Comparison of ENCODE assay signal across 14 cellular contexts in the genomic region with DNA sequence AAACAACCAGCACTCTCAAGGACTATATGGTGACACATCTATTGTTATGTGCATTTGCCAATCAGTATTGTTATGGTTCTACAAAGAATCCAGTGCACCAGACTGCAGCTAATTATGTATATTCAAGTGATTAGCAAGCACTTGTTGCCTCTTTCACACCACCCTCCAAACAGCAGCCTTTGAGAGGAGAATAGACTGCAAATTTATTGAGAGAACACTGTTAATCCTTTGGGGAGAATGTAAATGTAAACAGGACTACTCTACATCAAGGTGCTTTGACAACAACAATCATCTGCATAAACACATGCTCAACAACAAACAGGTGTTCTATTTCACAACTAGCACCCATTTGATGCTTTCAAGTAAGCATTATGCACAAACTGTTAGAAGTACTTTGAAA.
DNase-seq lines count a peak whose midpoint lies in the region; ATAC-seq, FAIRE-seq and TF ChIP-seq lines count a peak whose summit lies in the region.
"Had no signal": no experiment of that assay in that cellular context is flagged by ENCODE, and none has a peak within 500 bp of the region (broad histone marks: within the 10 kb centered on the region; RNA-seq: fewer than 3 reads in every experiment).

No MANE protein-coding gene starts in this region.

- H3K9me3 Mint-ChIP-seq in natural killer cell treated with Interleukin-12 subunit alpha and Interleukin-12 subunit beta and Interleukin-15 and Interleukin-18, amount 100 ng/mL, for 72 hours, result no peaks in the 10 kb centered on the region
- no peaks in the 10 kb centered on the region for H3K9me3 Mint-ChIP-seq in activated CD8-positive, alpha-beta T cell treated with anti-CD3 and anti-CD28 coated beads for 36 hours

- no peak overlapping the region for H3K4me3 Mint-ChIP-seq in natural killer cell treated with Interleukin-12 subunit alpha and Interleukin-12 subunit beta and Interleukin-15 and Interleukin-18, amount 100 ng/mL, for 72 hours
- H3K4me3 Mint-ChIP-seq in activated CD8-positive, alpha-beta T cell treated with anti-CD3 and anti-CD28 coated beads for 36 hours, result no peak overlapping the region

- DNase-seq in H54 (ENCODE audit: insufficient read length, low spot score) (no peak), NCI-H1105 (lab: John Stamatoyannopoulos, UW) (peak; percentile 49), NCI-H748 (lab: John Stamatoyannopoulos, UW; ENCODE audit: unreplicated experiment) (peak; percentile 93), islet precursor cell (no peak), SIG-M5 (lab: John Stamatoyannopoulos, UW) (no peak)
- no peak for DNase-seq in natural killer cell treated with Interleukin-12 subunit alpha and Interleukin-12 subunit beta and Interleukin-15 and Interleukin-18, amount 100 ng/mL, for 72 hours (ENCODE audit: low spot score)
- no peak for DNase-seq in activated CD8-positive, alpha-beta T cell treated with anti-CD3 and anti-CD28 coated beads for 36 hours
- DNase-seq: activated effector memory CD4-positive, alpha-beta T cell treated with anti-CD3 and anti-CD28 coated beads, Interleukin-2, amount 50 U/mL, for 16 hours; amygdala; cerebellar nuclear complex; DMS 273 treated with DMSO at 0.1 percent for 48 hours; NCI-H187 treated with DMSO at 0.1 percent for 48 hours; SHP77; stimulated activated CD4-positive, alpha-beta T cell treated with anti-CD3 and anti-CD28 coated beads, Interleukin-4, amount 100 ng/mL, for 1 hour had no signal

- TF ChIP-seq POLR2A in H54 (IDR thresholded peaks at IDR 0.05; ENCODE audit: low read depth, low read length), result no peak

- POLR2A ChIA-PET in activated CD8-positive, alpha-beta T cell treated with anti-CD3 and anti-CD28 coated beads for 36 hours (lab: Charles Lee), result no interaction called here

- no peak for ATAC-seq in natural killer cell treated with Interleukin-12 subunit alpha and Interleukin-12 subunit beta and Interleukin-15 and Interleukin-18, amount 100 ng/mL, for 72 hours
- no peak for ATAC-seq in activated CD8-positive, alpha-beta T cell treated with anti-CD3 and anti-CD28 coated beads for 36 hours

- peak; percentile 77 for FAIRE-seq in H54 (lab: Jason Lieb, UNC)

- no peak for TF ChIP-seq CTCF in activated CD8-positive, alpha-beta T cell treated with anti-CD3 and anti-CD28 coated beads for 36 hours (IDR thresholded peaks at IDR 0.05)

- CTCF ChIA-PET in activated CD8-positive, alpha-beta T cell treated with anti-CD3 and anti-CD28 coated beads for 36 hours (lab: Charles Lee), result interaction anchor here (1.3 to 2.5 kb wide), 2 partner anchors 16 to 19 kb away, joined by 3 to 9 read pairs; no protein-coding TSS in a partner anchor

- intact Hi-C loops in activated CD8-positive, alpha-beta T cell treated with anti-CD3 and anti-CD28 coated beads for 36 hours (cut with micrococcal nuclease), result no loop called here

- no peaks in the 10 kb centered on the region for H3K27me3 Mint-ChIP-seq in natural killer cell treated with Interleukin-12 subunit alpha and Interleukin-12 subunit beta and Interleukin-15 and Interleukin-18, amount 100 ng/mL, for 72 hours
- H3K27me3 Mint-ChIP-seq in activated CD8-positive, alpha-beta T cell treated with anti-CD3 and anti-CD28 coated beads for 36 hours, result no peaks in the 10 kb centered on the region

- peak overlapping the region; percentile 65 to 81 for H3K27ac Mint-ChIP-seq in natural killer cell treated with Interleukin-12 subunit alpha and Interleukin-12 subunit beta and Interleukin-15 and Interleukin-18, amount 100 ng/mL, for 72 hours
- no peak overlapping the region for H3K27ac Mint-ChIP-seq in activated CD8-positive, alpha-beta T cell treated with anti-CD3 and anti-CD28 coated beads for 36 hours

- H3K36me3 Mint-ChIP-seq in natural killer cell treated with Interleukin-12 subunit alpha and Interleukin-12 subunit beta and Interleukin-15 and Interleukin-18, amount 100 ng/mL, for 72 hours, result peaks cover 13% of the 10 kb centered on the region
- H3K36me3 Mint-ChIP-seq in activated CD8-positive, alpha-beta T cell treated with anti-CD3 and anti-CD28 coated beads for 36 hours (ENCODE audit: low read depth), result peaks cover 12% of the 10 kb centered on the region

- H3K4me1 Mint-ChIP-seq in natural killer cell treated with Interleukin-12 subunit alpha and Interleukin-12 subunit beta and Interleukin-15 and Interleukin-18, amount 100 ng/mL, for 72 hours (ENCODE audit: low read depth in 2 of 2), result peaks cover 34 to 68% of the 10 kb centered on the region in 2 donors
- H3K4me1 Mint-ChIP-seq in activated CD8-positive, alpha-beta T cell treated with anti-CD3 and anti-CD28 coated beads for 36 hours (ENCODE audit: low read depth), result peaks cover 33% of the 10 kb centered on the region

Comparison
In these comparisons a context has a peak if more than half of its experiments do, and no peak if none do; other contexts are left out.
1. DNase-seq: peak in NCI-H1105 (single experiment) and NCI-H748 (single experiment); none in H54 (single experiment), natural killer cell treated with Interleukin-12 subunit alpha and Interleukin-12 subunit beta and Interleukin-15 and Interleukin-18, amount 100 ng/mL, for 72 hours (single experiment), islet precursor cell (single experiment), activated CD8-positive, alpha-beta T cell treated with anti-CD3 and anti-CD28 coated beads for 36 hours (single experiment) and SIG-M5 (single experiment).